12 cellular contexts compared by ENCODE assay signal in genomic region chr12:1443421-1444141, GRCh38.
DNase-seq lines count a peak whose midpoint lies in the region; ATAC-seq and TF ChIP-seq lines count a peak whose summit lies in the region.
"Had no signal": no experiment of that assay in that cellular context is flagged by ENCODE, and none has a peak within 500 bp of the region (broad histone marks: within the 10 kb centered on the region; RNA-seq: fewer than 3 reads in every experiment).

No MANE protein-coding gene starts in this region.

- no peaks in the 10 kb centered on the region for H3K27me3 Mint-ChIP-seq in chondrocyte (ENCODE audit: low read depth)
- H3K27me3 Mint-ChIP-seq: dendritic cell treated with granulocyte-macrophage colony-stimulating factor and Interleukin-4, amounts not matched to agents 40 ng/mL and 50 ng/mL, for 4 days; T-cell had no signal

- no peaks in the 10 kb centered on the region for H3K9me3 Mint-ChIP-seq in chondrocyte (ENCODE audit: low read depth)
- H3K9me3 Mint-ChIP-seq: dendritic cell treated with granulocyte-macrophage colony-stimulating factor and Interleukin-4, amounts not matched to agents 40 ng/mL and 50 ng/mL, for 4 days; T-cell had no signal

- peaks cover 0 to 3% of the 10 kb centered on the region in 2 donors for H3K4me1 ChIP-seq in aorta (ENCODE audit: control insufficient read depth in 1 of 2, insufficient read depth in 2 of 2, low read length in 2 of 2)

- H3K36me3 ChIP-seq in aorta (ENCODE audit: control insufficient read depth in 1 of 2, insufficient read depth in 2 of 2, low read length in 1 of 2), result no peaks in the 10 kb centered on the region
- H3K36me3 ChIP-seq: ovary had no signal

- intact Hi-C loops in aorta (cut with DNase I), result no loop called here

- DNase-seq in M059J (ENCODE audit: low read depth) (peak; percentile 72), chondrocyte (ENCODE audit: low spot score) (no peak), kidney tubule cell (ENCODE audit: low spot score) (peak; percentile 70), aorta (no peak), NCI-H1105 (lab: John Stamatoyannopoulos, UW) (no peak), caudate nucleus (lab: John Stamatoyannopoulos, UW) (no peak), COLO829 (ENCODE audit: low spot score) (no peak)
- DNase-seq: KG1, NCI-H510A, T-cell had no signal

- peak; percentile 63 for ATAC-seq in aorta (ENCODE audit: low FRiP score)
- ATAC-seq: T-cell had no signal

- TF ChIP-seq CTCF in chondrocyte (IDR thresholded peaks at IDR 0.05), result no peak

- H3K27ac ChIP-seq in aorta (ENCODE audit: low read depth in 1 of 2, low read length in 2 of 2) (peak overlapping the region in 1 of 2 donors; percentile 97), caudate nucleus (ENCODE audit: low read depth, low read length) (no peak overlapping the region)

- H3K4me3 ChIP-seq in aorta (ENCODE audit: low read length in 2 of 2), result no peak overlapping the region
- H3K4me3 ChIP-seq: ovary had no signal

- H3K27me3 ChIP-seq in aorta (ENCODE audit: control insufficient read depth in 1 of 2, insufficient read depth in 2 of 2, low read length in 1 of 2), result no peaks in the 10 kb centered on the region
- H3K27me3 ChIP-seq: ovary had no signal

- 30 to 31% methylated on average over 8 of the region's 8 CpGs for WGBS in aorta, 2 donors

- no peaks in the 10 kb centered on the region for H3K36me3 Mint-ChIP-seq in chondrocyte (ENCODE audit: low read depth)

- no peaks in the 10 kb centered on the region for H3K9me3 ChIP-seq in aorta (ENCODE audit: control insufficient read depth, low read length)
- H3K9me3 ChIP-seq: ovary had no signal

- peak overlapping the region; percentile 97 for H3K27ac Mint-ChIP-seq in chondrocyte (ENCODE audit: unreplicated experiment)
- H3K27ac Mint-ChIP-seq: dendritic cell treated with granulocyte-macrophage colony-stimulating factor and Interleukin-4, amounts not matched to agents 40 ng/mL and 50 ng/mL, for 4 days; T-cell had no signal

- peak overlapping the region; percentile 57 for H3K4me3 Mint-ChIP-seq in chondrocyte (ENCODE audit: unreplicated experiment)
- H3K4me3 Mint-ChIP-seq: dendritic cell treated with granulocyte-macrophage colony-stimulating factor and Interleukin-4, amounts not matched to agents 40 ng/mL and 50 ng/mL, for 4 days; T-cell had no signal

- peaks cover 32% of the 10 kb centered on the region for H3K4me1 Mint-ChIP-seq in chondrocyte (ENCODE audit: low read depth)
- H3K4me1 Mint-ChIP-seq: T-cell had no signal

Comparison
In these comparisons a context has a peak if more than half of its experiments do, and no peak if none do; other contexts are left out.
1. DNase-seq: peak in M059J (single experiment) and kidney tubule cell (single experiment); none in chondrocyte (single experiment), aorta (0 of 2), NCI-H1105 (single experiment), caudate nucleus (0 of 61) and COLO829 (single experiment).